Comparison of ENCODE assay signal across 1 cellular context in genomic region chr4:85825937-85826678, GRCh38.
TF ChIP-seq lines count a peak whose summit lies in the region.

No MANE protein-coding gene starts in this region.

TF ChIP-seq in H1, 55 proteins besides CTCF, POLR2A, EP300 and RAD21 (continued from another document):
- TF ChIP-seq, protein P1, sequence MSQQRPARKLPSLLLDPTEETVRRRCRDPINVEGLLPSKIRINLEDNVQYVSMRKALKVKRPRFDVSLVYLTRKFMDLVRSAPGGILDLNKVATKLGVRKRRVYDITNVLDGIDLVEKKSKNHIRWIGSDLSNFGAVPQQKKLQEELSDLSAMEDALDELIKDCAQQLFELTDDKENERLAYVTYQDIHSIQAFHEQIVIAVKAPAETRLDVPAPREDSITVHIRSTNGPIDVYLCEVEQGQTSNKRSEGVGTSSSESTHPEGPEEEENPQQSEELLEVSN (IDR thresholded peaks at IDR 0.05) = peak; percentile 79
- TF ChIP-seq FOSL1 (IDR thresholded peaks at IDR 0.05; ENCODE audit: insufficient read depth, low read depth, low read length) (no peak), TCF12 (IDR thresholded peaks at IDR 0.05; ENCODE audit: low read depth, low read length) (0 out of 2 replicates have a peak, but pooled peaks have one; percentile 4), CBX8 (IDR thresholded peaks at IDR 0.05; ENCODE audit: borderline replicate concordance, low read depth, low read length) (no peak), CHD2 (IDR thresholded peaks at IDR 0.05; ENCODE audit: low read length) (no peak), HDAC2 (IDR thresholded peaks at IDR 0.05; ENCODE audit: borderline replicate concordance in 1 of 2, low read depth in 2 of 2, low read length in 2 of 2) (no peak), SIN3A (conservative IDR thresholded peaks at IDR 0.05 in 1 of 2, IDR thresholded peaks at IDR 0.05 in 1 of 2; ENCODE audit: low read depth in 1 of 2, low read length in 2 of 2) (no peak), GTF2F1 (IDR thresholded peaks at IDR 0.05; ENCODE audit: borderline replicate concordance, low read depth, low read length) (no peak), CREB1 (IDR thresholded peaks at IDR 0.05) (no peak), RFX5 (IDR thresholded peaks at IDR 0.05; ENCODE audit: borderline replicate concordance, low read depth, low read length) (no peak), JUND (IDR thresholded peaks at IDR 0.05; ENCODE audit: low read length) (0 out of 2 replicates have a peak, but pooled peaks have one; percentile 9), CHD1 (IDR thresholded peaks at IDR 0.05; ENCODE audit: low read depth, low read length) (no peak), RXRA (IDR thresholded peaks at IDR 0.05; ENCODE audit: insufficient read depth, low read depth, low read length) (no peak), SP1 (IDR thresholded peaks at IDR 0.05; ENCODE audit: low read depth, low read length) (no peak; the same call in 1 of the 2 replicates), KDM1A (IDR thresholded peaks at IDR 0.05; ENCODE audit: borderline replicate concordance, low read length) (no peak), KDM4A (IDR thresholded peaks at IDR 0.05; ENCODE audit: low read depth, low read length, severe bottlenecking) (no peak), SUZ12 (IDR thresholded peaks at IDR 0.05; ENCODE audit: low read length) (no peak), CHD7 (IDR thresholded peaks at IDR 0.05; ENCODE audit: insufficient replicate concordance, low read length) (no peak), PHF8 (conservative IDR thresholded peaks at IDR 0.05; ENCODE audit: low read depth, low read length) (no peak), TAF1 (IDR thresholded peaks at IDR 0.05; ENCODE audit: low read depth, low read length) (no peak), TEAD4 (IDR thresholded peaks at IDR 0.05; ENCODE audit: low read depth, low read length) (peak; percentile 72), EGR1 (IDR thresholded peaks at IDR 0.05; ENCODE audit: borderline replicate concordance, low read depth, low read length) (no peak), YY1 (IDR thresholded peaks at IDR 0.05; ENCODE audit: low read depth, low read length) (0 out of 2 replicates have a peak, but pooled peaks have one; percentile 6)
- TF ChIP-seq, protein P2, sequence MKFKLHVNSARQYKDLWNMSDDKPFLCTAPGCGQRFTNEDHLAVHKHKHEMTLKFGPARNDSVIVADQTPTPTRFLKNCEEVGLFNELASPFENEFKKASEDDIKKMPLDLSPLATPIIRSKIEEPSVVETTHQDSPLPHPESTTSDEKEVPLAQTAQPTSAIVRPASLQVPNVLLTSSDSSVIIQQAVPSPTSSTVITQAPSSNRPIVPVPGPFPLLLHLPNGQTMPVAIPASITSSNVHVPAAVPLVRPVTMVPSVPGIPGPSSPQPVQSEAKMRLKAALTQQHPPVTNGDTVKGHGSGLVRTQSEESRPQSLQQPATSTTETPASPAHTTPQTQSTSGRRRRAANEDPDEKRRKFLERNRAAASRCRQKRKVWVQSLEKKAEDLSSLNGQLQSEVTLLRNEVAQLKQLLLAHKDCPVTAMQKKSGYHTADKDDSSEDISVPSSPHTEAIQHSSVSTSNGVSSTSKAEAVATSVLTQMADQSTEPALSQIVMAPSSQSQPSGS (IDR thresholded peaks at IDR 0.05; ENCODE audit: low read length) = no peak
